In genomic region chr1:31788138-31788824, GRCh38 we compare ENCODE assay signal across 8 cellular contexts. TPM values are rescaled to one million over a fixed set of nuclear protein-coding genes. Genes with fewer than 3 reads are reported as not detected.
DNase-seq lines count a peak whose midpoint lies in the region; ATAC-seq, FAIRE-seq and TF ChIP-seq lines count a peak whose summit lies in the region.

No MANE protein-coding gene starts in this region.

- H3K9me3 Mint-ChIP-seq in immature natural killer cell: no peaks in the 10 kb centered on the region

- H3K27ac ChIP-seq in smooth muscle cell (ENCODE audit: low read depth): peak overlapping the region; percentile 83

- DNase-seq in NCI-H2171 (lab: John Stamatoyannopoulos, UW): peak; percentile 85
- peak; percentile 80 for DNase-seq in bronchial epithelial cell (ENCODE audit: low read depth)
- DNase-seq in immature natural killer cell: peak; percentile 91 to 93 (median 93)
- DNase-seq in smooth muscle cell (lab: John Stamatoyannopoulos, UW; ENCODE audit: unreplicated experiment): peak; percentile 73

- no peak for TF ChIP-seq CTCF in WI38 (IDR thresholded peaks at IDR 0.05; ENCODE audit: low read depth, low read length)
- TF ChIP-seq CTCF in bronchial epithelial cell (IDR thresholded peaks at IDR 0.05; ENCODE audit: insufficient read depth, low read length, severe bottlenecking): no peak
- TF ChIP-seq CTCF in smooth muscle cell (IDR thresholded peaks at IDR 0.05; ENCODE audit: borderline replicate concordance, insufficient read depth, poor library complexity, severe bottlenecking): no peak

- H3K27me3 Mint-ChIP-seq in immature natural killer cell (ENCODE audit: low read depth in 3 of 3): peaks cover 5 to 12% (median 9%) of the 10 kb centered on the region in 3 donors

- no peaks in the 10 kb centered on the region for H4K20me1 ChIP-seq in smooth muscle cell (ENCODE audit: low read depth)

- peaks cover 11% of the 10 kb centered on the region for H3F3A ChIP-seq in smooth muscle cell (ENCODE audit: low read depth)

- H3K36me3 Mint-ChIP-seq in immature natural killer cell: no peaks in the 10 kb centered on the region

- 4% methylated on average over 37 of the region's 39 CpGs for WGBS in smooth muscle cell (ENCODE audit: low lambda C conversion rate)

- no peak for FAIRE-seq in bronchial epithelial cell (lab: Jason Lieb, UNC)

- no peaks in the 10 kb centered on the region for H3K79me2 ChIP-seq in smooth muscle cell (ENCODE audit: low read depth)

- H3K36me3 ChIP-seq in bronchial epithelial cell (ENCODE audit: control insufficient read depth, insufficient read depth, low read length) (no peaks in the 10 kb centered on the region), smooth muscle cell (ENCODE audit: low read depth) (no peaks in the 10 kb centered on the region)

- no peaks in the 10 kb centered on the region for H3K9me3 ChIP-seq in smooth muscle cell (replicated peaks; ENCODE audit: low read depth)

- H3K4me1 Mint-ChIP-seq in immature natural killer cell: peaks cover 10 to 17% of the 10 kb centered on the region in 2 donors

- H3K27me3 ChIP-seq in bronchial epithelial cell (ENCODE audit: control insufficient read depth, insufficient read depth, low read length) (no peaks in the 10 kb centered on the region), smooth muscle cell (ENCODE audit: low read depth) (no peaks in the 10 kb centered on the region)

- H3K4me2 ChIP-seq in smooth muscle cell: peak overlapping the region; percentile 86

- peak overlapping the region; percentile 80 for H3K9ac ChIP-seq in smooth muscle cell (ENCODE audit: low read depth)

- ATAC-seq in HG02884 (IDR thresholded peaks at IDR 0.05; ENCODE audit: unreplicated experiment) (peak; percentile 61), HG03378 (IDR thresholded peaks at IDR 0.05; ENCODE audit: unreplicated experiment) (no peak)

- peaks cover 6% of the 10 kb centered on the region for H3K4me1 ChIP-seq in smooth muscle cell (ENCODE audit: low read depth)

- TF ChIP-seq POLR2A in GM15510 (IDR thresholded peaks at IDR 0.05; ENCODE audit: borderline replicate concordance, extremely low read depth, insufficient read length): peak; percentile 68

- peak overlapping the region; percentile 95 to 97 (median 95) for H3K4me3 Mint-ChIP-seq in immature natural killer cell

- H2AFZ ChIP-seq in smooth muscle cell (ENCODE audit: low read depth): peak overlapping the region; percentile 78

- H3K4me3 ChIP-seq in WI38 (ENCODE audit: low read depth, low read length) (peak overlapping the region; percentile 69), bronchial epithelial cell (ENCODE audit: low read depth, low read length) (peak overlapping the region; percentile 78), smooth muscle cell (peak overlapping the region; percentile 65)

- peak overlapping the region; percentile 94 to 99 (median 97) for H3K27ac Mint-ChIP-seq in immature natural killer cell

RNA-seq across cellular contexts. Expression of gene ADGRB2, which starts 24.1 kb away (rescaled TPM):
- total RNA-seq in bronchial epithelial cell (0.53 and 0.64 TPM in 2 replicates), smooth muscle cell (8.8 and 10.6 TPM in 2 replicates)
- polyA plus RNA-seq in immature natural killer cell (1 to 10 TPM in 1 of 3 donors, under 1 TPM in 1, not detected in 1; 0.36 to 2.1 TPM), smooth muscle cell (7.5 and 9.4 TPM in 2 replicates)

RNA-seq across cellular contexts. Expression of gene SPOCD1, which starts 27.5 kb away (rescaled TPM):
- total RNA-seq in bronchial epithelial cell (1.1 and 4.9 TPM in 2 replicates), smooth muscle cell (39.5 and 43.8 TPM in 2 replicates)
- polyA plus RNA-seq in immature natural killer cell (1 to 10 TPM in 1 of 3 donors, under 1 TPM in 2; 0.24 to 2.5 (median 0.46) TPM), smooth muscle cell (45.3 and 46.1 TPM in 2 replicates)
